ENCODE assay signal across 16 cellular contexts in genomic region chr12:57540998-57541397, GRCh38. TPM values are rescaled to one million over a fixed set of nuclear protein-coding genes. Genes with fewer than 3 reads are reported as not detected.
A peak's percentile ranks its signal among the peaks of the same experiment; 100 is the strongest.
DNase-seq lines count a peak whose midpoint lies in the region; ATAC-seq and TF ChIP-seq lines count a peak whose summit lies in the region.
"Had no signal": no experiment of that assay in that cellular context is flagged by ENCODE, and none has a peak within 500 bp of the region (broad histone marks: within the 10 kb centered on the region; RNA-seq: fewer than 3 reads in every experiment).

No MANE protein-coding gene starts in this region.

- no peak overlapping the region for H2BK120ac ChIP-seq in mesenchymal stem cell (ENCODE audit: low read depth, low read length)

- no peak overlapping the region for H3K9ac ChIP-seq in SK-N-SH
- H3K9ac ChIP-seq in mesenchymal stem cell (ENCODE audit: low read length): no peak overlapping the region
- H3K9ac ChIP-seq: BLaER1, GM23248 had no signal

- H2AFZ ChIP-seq in SK-N-SH (ENCODE audit: low read depth) (no peak overlapping the region), mesenchymal stem cell (ENCODE audit: low read depth, low read length) (no peak overlapping the region)
- H2AFZ ChIP-seq: GM23248, PC-9 had no signal

- H3K4ac ChIP-seq in mesenchymal stem cell (ENCODE audit: low read depth in 1 of 2, low read length in 2 of 2): no peak overlapping the region

- no peak for DNase-seq in SK-N-SH
- no peak for DNase-seq in mesothelial cell of epicardium (ENCODE audit: low spot score in 2 of 2, unreplicated experiment in 2 of 2)
- DNase-seq in omental fat pad (ENCODE audit: low spot score): no peak
- DNase-seq in mesenchymal stem cell: no peak
- DNase-seq: CD8-positive, alpha-beta T cell; GF-D8; GM23248; NCI-H1092; NCI-H1694; NCI-H526 treated with DMSO at 0.1 percent for 48 hours; PC-9 had no signal

- CTCF ChIA-PET in SK-N-SH (lab: Yijun Ruan, JAX): interaction anchor here (1.3 to 2.2 kb wide), 4 partner anchors 10 to 92 kb away, joined by 3 to 7 read pairs (median 4); partner anchors contain the start of gene B4GALNT1

- H3K23ac ChIP-seq in mesenchymal stem cell (ENCODE audit: low read length in 2 of 2): no peak overlapping the region

- H3K9me3 ChIP-seq in SK-N-SH (no peaks in the 10 kb centered on the region), mesenchymal stem cell (ENCODE audit: control insufficient read depth, low read length) (no peaks in the 10 kb centered on the region)
- H3K9me3 ChIP-seq: BLaER1 had no signal

- H3K27ac ChIP-seq in SK-N-SH (ENCODE audit: low read depth in 2 of 2, low read length in 1 of 2) (peak overlapping the region in 1 of 2 experiments; percentile 2; a peak in 1 of 4 replicates), mesenchymal stem cell (ENCODE audit: low read length, poor library complexity, severe bottlenecking) (no peak overlapping the region)
- H3K27ac ChIP-seq: BLaER1, GM23248, PC-9 had no signal

- no peaks in the 10 kb centered on the region for H3K9me3 Mint-ChIP-seq in brain
- no peaks in the 10 kb centered on the region for H3K9me3 Mint-ChIP-seq in mesothelial cell of epicardium
- H3K9me3 Mint-ChIP-seq: CD8-positive, alpha-beta T cell had no signal

- no peak for TF ChIP-seq RAD21 in SK-N-SH (IDR thresholded peaks at IDR 0.05; ENCODE audit: low read length)

- H3K79me2 ChIP-seq in SK-N-SH (ENCODE audit: insufficient read depth): peaks cover 76% of the 10 kb centered on the region

- H3K4me3 ChIP-seq in SK-N-SH (ENCODE audit: low read depth in 2 of 2, low read length in 1 of 2): no peak overlapping the region
- no peak overlapping the region for H3K4me3 ChIP-seq in mesenchymal stem cell (ENCODE audit: insufficient read depth in 1 of 2, low read depth in 1 of 2, low read length in 2 of 2)
- H3K4me3 ChIP-seq: BLaER1, GM23248, PC-9 had no signal

- peak overlapping the region; percentile 17; the same call in 1 of the 2 replicates for H3K4me2 ChIP-seq in SK-N-SH
- H3K4me2 ChIP-seq in mesenchymal stem cell (ENCODE audit: low read length, poor library complexity, severe bottlenecking): no peak overlapping the region
- H3K4me2 ChIP-seq: BLaER1, PC-9 had no signal

- H3K27me3 ChIP-seq in SK-N-SH (ENCODE audit: insufficient read depth) (no peaks in the 10 kb centered on the region), mesenchymal stem cell (ENCODE audit: control insufficient read depth in 1 of 2, insufficient read depth in 1 of 2, low read length in 2 of 2) (no peaks in the 10 kb centered on the region)
- H3K27me3 ChIP-seq: BLaER1 had no signal

- H3K4me1 ChIP-seq in SK-N-SH (ENCODE audit: control insufficient read depth in 1 of 2, insufficient read depth in 2 of 2, low read depth in 1 of 2, low read length in 1 of 2): peaks cover 7 to 13% of the 10 kb centered on the region in 2 experiments; a peak in 3 of 4 replicates
- H3K4me1 ChIP-seq in mesenchymal stem cell (ENCODE audit: control insufficient read depth, insufficient read depth, low read depth, low read length): peaks cover 4% of the 10 kb centered on the region

- H3K4me3 Mint-ChIP-seq in brain: peak overlapping the region in 2 of 5 experiments; percentile 23 to 73
- H3K4me3 Mint-ChIP-seq in mesothelial cell of epicardium: no peak overlapping the region
- H3K4me3 Mint-ChIP-seq: CD8-positive, alpha-beta T cell had no signal

- no peak overlapping the region for H2BK5ac ChIP-seq in mesenchymal stem cell (ENCODE audit: low read depth, low read length, poor library complexity, severe bottlenecking)

- TF ChIP-seq CTCF in SK-N-SH (IDR thresholded peaks at IDR 0.05): no peak
- TF ChIP-seq CTCF in brain (conservative IDR thresholded peaks at IDR 0.05): no peak
- TF ChIP-seq CTCF in mesothelial cell of epicardium (IDR thresholded peaks at IDR 0.05; ENCODE audit: unreplicated experiment): no peak
- TF ChIP-seq CTCF in omental fat pad (IDR thresholded peaks at IDR 0.05): no peak

- peaks cover 45% of the 10 kb centered on the region for H3K79me1 ChIP-seq in mesenchymal stem cell (replicated peaks; ENCODE audit: low read length, poor library complexity, severe bottlenecking)

- 41% methylated on average over 2 of the region's 2 CpGs for WGBS in SK-N-SH (ENCODE audit: low lambda C conversion rate)
- WGBS in mesenchymal stem cell: 54% methylated on average over 2 of the region's 2 CpGs

- no peak overlapping the region for H2BK15ac ChIP-seq in mesenchymal stem cell (ENCODE audit: low read depth, poor library complexity, severe bottlenecking)

- peaks cover 22% of the 10 kb centered on the region for H4K20me1 ChIP-seq in SK-N-SH (ENCODE audit: insufficient read depth)

- H3K14ac ChIP-seq in mesenchymal stem cell (ENCODE audit: low read length in 2 of 2): no peak overlapping the region

- no peaks in the 10 kb centered on the region for H3K9me2 ChIP-seq in SK-N-SH

- ATAC-seq in SK-N-SH treated with all-trans-retinoic acid at 6 μM for 48 hours (no peak; the same call in 1 of the 3 replicates), HG02884 (IDR thresholded peaks at IDR 0.05; ENCODE audit: unreplicated experiment) (no peak), omental fat pad (ENCODE audit: low FRiP score) (no peak)
- ATAC-seq: CD8-positive, alpha-beta T cell; HCT116 had no signal

- H3K27ac Mint-ChIP-seq in brain (peak overlapping the region in 4 of 5 experiments; percentile 8 to 80 (median 64)), mesothelial cell of epicardium (peak overlapping the region; percentile 6)
- H3K27ac Mint-ChIP-seq: CD8-positive, alpha-beta T cell had no signal

- TF ChIP-seq EP300 in SK-N-SH (IDR thresholded peaks at IDR 0.05; ENCODE audit: borderline replicate concordance in 1 of 2, low read depth in 1 of 2, low read length in 1 of 2): no peak

- H3K4me1 Mint-ChIP-seq in brain: peaks cover 36% of the 10 kb centered on the region
- H3K4me1 Mint-ChIP-seq in mesothelial cell of epicardium: peaks cover 19% of the 10 kb centered on the region

- H3F3A ChIP-seq in SK-N-SH (replicated peaks; ENCODE audit: insufficient read depth): peaks cover 28% of the 10 kb centered on the region

- POLR2A ChIA-PET in SK-N-SH (lab: Yijun Ruan, JAX): interaction anchor here (2.7 kb wide), 1 partner anchor 10 kb away, joined by 10 read pairs; no protein-coding TSS in a partner anchor

- H2BK12ac ChIP-seq in mesenchymal stem cell (ENCODE audit: low read length in 2 of 2): no peak overlapping the region

- H3K36me3 Mint-ChIP-seq in brain (peaks cover 36% of the 10 kb centered on the region), mesothelial cell of epicardium (peaks cover 19% of the 10 kb centered on the region)

- no peak overlapping the region for H4K8ac ChIP-seq in mesenchymal stem cell (ENCODE audit: low read length)

- H4K91ac ChIP-seq in mesenchymal stem cell (ENCODE audit: low read length): no peak overlapping the region

- H2AK5ac ChIP-seq in mesenchymal stem cell (ENCODE audit: low read length, severe bottlenecking): no peak overlapping the region

- H3K27me3 Mint-ChIP-seq in brain: no peaks in the 10 kb centered on the region
- H3K27me3 Mint-ChIP-seq in mesothelial cell of epicardium (ENCODE audit: low read depth): no peaks in the 10 kb centered on the region

- H3K36me3 ChIP-seq in SK-N-SH (replicated peaks in 1 of 2; ENCODE audit: control insufficient read depth in 1 of 2, insufficient read depth in 2 of 2, low read length in 1 of 2) (peaks cover 51 to 52% of the 10 kb centered on the region in 2 experiments), mesenchymal stem cell (ENCODE audit: control insufficient read depth in 1 of 2, insufficient read depth in 2 of 2, low read depth in 1 of 2, low read length in 2 of 2) (peaks cover 19 to 80% of the 10 kb centered on the region in 2 experiments)

- no peak overlapping the region for H3K18ac ChIP-seq in mesenchymal stem cell (ENCODE audit: low read depth in 1 of 2, low read length in 2 of 2)

RNA-seq across cellular contexts. Expression of gene DCTN2, which starts 6.0 kb away (rescaled TPM):
- polyA plus RNA-seq in SK-N-SH (2012; rRNA removed) (122 and 139 TPM in 2 replicates), brain (ENCODE audit: insufficient read depth, low read depth, low replicate concordance) (370 TPM)
- polyA plus RNA-seq in SK-N-SH (2012; cell fraction: cytosol; rRNA removed): 120 and 135 TPM in 2 replicates
- 165 and 176 TPM in 2 replicates for polyA plus RNA-seq in SK-N-SH (2012; cell fraction: nucleus; rRNA removed)
- total RNA-seq in mesothelial cell of epicardium (102 to 103 TPM (median 102 TPM) in 3 replicates), omental fat pad (100 to 1,000 TPM in 3 of 4 donors, 10 to 100 TPM in 1; 96.0 to 134 (median 123) TPM)
- 143 TPM for polyA plus RNA-seq in mesenchymal stem cell (2013, experiment 1 of 2)
- 134 TPM for polyA plus RNA-seq in mesenchymal stem cell (2013, experiment 2 of 2)

RNA-seq across cellular contexts. Expression of gene KIF5A, which starts 8.8 kb away (rescaled TPM):
- polyA plus RNA-seq in SK-N-SH (2012; rRNA removed): 6.2 and 8.9 TPM in 2 replicates
- 2.8 and 3.8 TPM in 2 replicates for polyA plus RNA-seq in SK-N-SH (2012; cell fraction: cytosol; rRNA removed)
- polyA plus RNA-seq in SK-N-SH (2012; cell fraction: nucleus; rRNA removed): 32.0 and 36.4 TPM in 2 replicates
- 127 TPM for polyA plus RNA-seq in brain (ENCODE audit: insufficient read depth, low read depth, low replicate concordance)
- 0.40 to 0.69 TPM (median 0.59 TPM) in 3 replicates for total RNA-seq in mesothelial cell of epicardium
- under 1 TPM in 2 of 4 donors, not detected in 2; 0.09 to 0.13 TPM for total RNA-seq in omental fat pad
- 0.26 TPM for polyA plus RNA-seq in mesenchymal stem cell (2013, experiment 1 of 2)
- polyA plus RNA-seq in mesenchymal stem cell (2013, experiment 2 of 2): 0.22 TPM

RNA-seq across cellular contexts. Expression of gene MBD6, which starts 18.4 kb away (rescaled TPM):
- polyA plus RNA-seq in SK-N-SH (2012; rRNA removed): 3.6 and 8.6 TPM in 2 replicates
- 3.1 and 6.8 TPM in 2 replicates for polyA plus RNA-seq in SK-N-SH (2012; cell fraction: cytosol; rRNA removed)
- 25.4 TPM in 2 replicates for polyA plus RNA-seq in SK-N-SH (2012; cell fraction: nucleus; rRNA removed)
- 45.2 TPM for polyA plus RNA-seq in brain (ENCODE audit: insufficient read depth, low read depth, low replicate concordance)
- 113 to 121 TPM (median 118 TPM) in 3 replicates for total RNA-seq in mesothelial cell of epicardium
- total RNA-seq in omental fat pad: 10 to 100 TPM; 11.8 to 40.2 (median 15.2) TPM
- polyA plus RNA-seq in mesenchymal stem cell (2013, experiment 1 of 2): 44.2 TPM
- 40.9 TPM for polyA plus RNA-seq in mesenchymal stem cell (2013, experiment 2 of 2)

RNA-seq across cellular contexts. Expression of gene DDIT3, which starts 20.7 kb away (rescaled TPM):
- polyA plus RNA-seq in SK-N-SH (2012; rRNA removed): 26.3 and 36.5 TPM in 2 replicates
- polyA plus RNA-seq in SK-N-SH (2012; cell fraction: cytosol; rRNA removed): 21.4 and 22.5 TPM in 2 replicates
- 82.2 and 97.2 TPM in 2 replicates for polyA plus RNA-seq in SK-N-SH (2012; cell fraction: nucleus; rRNA removed)
- 24.9 TPM for polyA plus RNA-seq in brain (ENCODE audit: insufficient read depth, low read depth, low replicate concordance)
- total RNA-seq in mesothelial cell of epicardium: 15.6 to 18.6 TPM (median 17.2 TPM) in 3 replicates
- total RNA-seq in omental fat pad: 10 to 100 TPM; 31.5 to 66.6 (median 35.5) TPM
- polyA plus RNA-seq in mesenchymal stem cell (2013, experiment 1 of 2): 43.7 TPM
- polyA plus RNA-seq in mesenchymal stem cell (2013, experiment 2 of 2): 45.0 TPM

RNA-seq across cellular contexts. Expression of gene PIP4K2C, which starts 50.0 kb away (rescaled TPM):
- polyA plus RNA-seq in SK-N-SH (2012; rRNA removed) (34.2 and 40.1 TPM in 2 replicates), brain (ENCODE audit: insufficient read depth, low read depth, low replicate concordance) (43.7 TPM)
- polyA plus RNA-seq in SK-N-SH (2012; cell fraction: cytosol; rRNA removed): 35.5 and 40.3 TPM in 2 replicates
- 25.2 and 35.0 TPM in 2 replicates for polyA plus RNA-seq in SK-N-SH (2012; cell fraction: nucleus; rRNA removed)
- total RNA-seq in mesothelial cell of epicardium (23.4 to 24.2 TPM (median 23.7 TPM) in 3 replicates), omental fat pad (10 to 100 TPM; 16.9 to 21.3 (median 17.6) TPM)
- 15.5 TPM for polyA plus RNA-seq in mesenchymal stem cell (2013, experiment 1 of 2)
- 15.4 TPM for polyA plus RNA-seq in mesenchymal stem cell (2013, experiment 2 of 2)
